1 cellular context compared by ENCODE assay signal in the genomic region with DNA sequence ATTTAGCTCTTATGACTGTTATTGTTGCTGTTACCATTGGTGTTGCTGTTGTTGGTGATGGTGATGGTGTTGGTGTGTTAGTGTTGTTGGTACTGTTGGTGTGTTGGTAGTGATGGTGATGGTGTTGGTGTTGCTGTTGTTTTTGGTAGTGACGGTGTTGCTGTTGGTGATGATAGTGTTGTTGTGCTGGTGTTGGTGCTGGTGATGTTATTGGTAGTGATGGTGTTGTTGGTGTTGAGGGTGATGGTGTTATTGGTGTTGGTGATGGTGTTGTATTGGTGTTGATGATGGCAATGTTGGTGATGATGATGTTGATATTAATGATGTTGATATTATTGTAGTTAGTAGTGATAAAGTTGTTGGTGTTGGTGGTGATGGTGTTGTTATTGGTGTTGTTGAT.
A peak's percentile ranks its signal among the peaks of the same experiment; 100 is the strongest.
TF ChIP-seq lines count a peak whose summit lies in the region.

No MANE protein-coding gene starts in this region.

TF ChIP-seq in HEK293, 187 proteins besides CTCF, POLR2A, EP300 and RAD21 (continued from another document):
- TF ChIP-seq ZBTB20 (tag by site-specific recombination; IDR thresholded peaks at IDR 0.05) (0 out of 2 replicates have a peak, but pooled peaks have one; percentile 31), ZNF140 (tag by site-specific recombination; IDR thresholded peaks at IDR 0.05) (no peak), ZNF23 (tag by site-specific recombination; IDR thresholded peaks at IDR 0.05; ENCODE audit: borderline replicate concordance) (no peak), ZBTB6 (tag by site-specific recombination; IDR thresholded peaks at IDR 0.05) (no peak), ZNF510 (tag by site-specific recombination; IDR thresholded peaks at IDR 0.05; ENCODE audit: insufficient replicate concordance) (no peak), ZNF473 (tag by site-specific recombination; IDR thresholded peaks at IDR 0.05) (no peak), ZNF324 (tag by site-specific recombination; IDR thresholded peaks at IDR 0.05) (no peak), ZNF747 (tag by site-specific recombination; IDR thresholded peaks at IDR 0.05) (no peak), HIC1 (tag by site-specific recombination; IDR thresholded peaks at IDR 0.05) (no peak), HOXA7 (CRISPR knock-in tag; IDR thresholded peaks at IDR 0.05; ENCODE audit: borderline replicate concordance) (no peak), BCL11B (tag by site-specific recombination; IDR thresholded peaks at IDR 0.05; ENCODE audit: low read depth) (no peak), ZNF354C (tag by site-specific recombination; IDR thresholded peaks at IDR 0.05; ENCODE audit: borderline replicate concordance, low read depth) (no peak), ZNF121 (tag by site-specific recombination; IDR thresholded peaks at IDR 0.05) (no peak), ZNF148 (tag by site-specific recombination; IDR thresholded peaks at IDR 0.05; ENCODE audit: borderline replicate concordance) (peak; percentile 63; the same call in 1 of the 2 replicates), ZNF184 (tag by site-specific recombination; IDR thresholded peaks at IDR 0.05) (no peak), ZNF580 (tag by site-specific recombination; IDR thresholded peaks at IDR 0.05) (no peak), ZNF211 (tag by site-specific recombination; IDR thresholded peaks at IDR 0.05; ENCODE audit: low read depth) (no peak), ZNF549 (tag by site-specific recombination; IDR thresholded peaks at IDR 0.05) (no peak), YY2 (tag by site-specific recombination; IDR thresholded peaks at IDR 0.05) (no peak), ZNF175 (tag by site-specific recombination; IDR thresholded peaks at IDR 0.05) (no peak), ZNF521 (tag by site-specific recombination; IDR thresholded peaks at IDR 0.05) (no peak; the same call in 1 of the 2 replicates), ZSCAN23 (tag by site-specific recombination; IDR thresholded peaks at IDR 0.05) (no peak)
- TF ChIP-seq, protein P1, sequence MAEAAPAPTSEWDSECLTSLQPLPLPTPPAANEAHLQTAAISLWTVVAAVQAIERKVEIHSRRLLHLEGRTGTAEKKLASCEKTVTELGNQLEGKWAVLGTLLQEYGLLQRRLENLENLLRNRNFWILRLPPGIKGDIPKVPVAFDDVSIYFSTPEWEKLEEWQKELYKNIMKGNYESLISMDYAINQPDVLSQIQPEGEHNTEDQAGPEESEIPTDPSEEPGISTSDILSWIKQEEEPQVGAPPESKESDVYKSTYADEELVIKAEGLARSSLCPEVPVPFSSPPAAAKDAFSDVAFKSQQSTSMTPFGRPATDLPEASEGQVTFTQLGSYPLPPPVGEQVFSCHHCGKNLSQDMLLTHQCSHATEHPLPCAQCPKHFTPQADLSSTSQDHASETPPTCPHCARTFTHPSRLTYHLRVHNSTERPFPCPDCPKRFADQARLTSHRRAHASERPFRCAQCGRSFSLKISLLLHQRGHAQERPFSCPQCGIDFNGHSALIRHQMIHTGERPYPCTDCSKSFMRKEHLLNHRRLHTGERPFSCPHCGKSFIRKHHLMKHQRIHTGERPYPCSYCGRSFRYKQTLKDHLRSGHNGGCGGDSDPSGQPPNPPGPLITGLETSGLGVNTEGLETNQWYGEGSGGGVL (tag by site-specific recombination; IDR thresholded peaks at IDR 0.05): peak; percentile 19; the same call in 1 of the 2 replicates
- TF ChIP-seq, protein P2, sequence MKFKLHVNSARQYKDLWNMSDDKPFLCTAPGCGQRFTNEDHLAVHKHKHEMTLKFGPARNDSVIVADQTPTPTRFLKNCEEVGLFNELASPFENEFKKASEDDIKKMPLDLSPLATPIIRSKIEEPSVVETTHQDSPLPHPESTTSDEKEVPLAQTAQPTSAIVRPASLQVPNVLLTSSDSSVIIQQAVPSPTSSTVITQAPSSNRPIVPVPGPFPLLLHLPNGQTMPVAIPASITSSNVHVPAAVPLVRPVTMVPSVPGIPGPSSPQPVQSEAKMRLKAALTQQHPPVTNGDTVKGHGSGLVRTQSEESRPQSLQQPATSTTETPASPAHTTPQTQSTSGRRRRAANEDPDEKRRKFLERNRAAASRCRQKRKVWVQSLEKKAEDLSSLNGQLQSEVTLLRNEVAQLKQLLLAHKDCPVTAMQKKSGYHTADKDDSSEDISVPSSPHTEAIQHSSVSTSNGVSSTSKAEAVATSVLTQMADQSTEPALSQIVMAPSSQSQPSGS (tag by site-specific recombination; IDR thresholded peaks at IDR 0.05; ENCODE audit: low read depth): no peak
- TF ChIP-seq, protein P3, sequence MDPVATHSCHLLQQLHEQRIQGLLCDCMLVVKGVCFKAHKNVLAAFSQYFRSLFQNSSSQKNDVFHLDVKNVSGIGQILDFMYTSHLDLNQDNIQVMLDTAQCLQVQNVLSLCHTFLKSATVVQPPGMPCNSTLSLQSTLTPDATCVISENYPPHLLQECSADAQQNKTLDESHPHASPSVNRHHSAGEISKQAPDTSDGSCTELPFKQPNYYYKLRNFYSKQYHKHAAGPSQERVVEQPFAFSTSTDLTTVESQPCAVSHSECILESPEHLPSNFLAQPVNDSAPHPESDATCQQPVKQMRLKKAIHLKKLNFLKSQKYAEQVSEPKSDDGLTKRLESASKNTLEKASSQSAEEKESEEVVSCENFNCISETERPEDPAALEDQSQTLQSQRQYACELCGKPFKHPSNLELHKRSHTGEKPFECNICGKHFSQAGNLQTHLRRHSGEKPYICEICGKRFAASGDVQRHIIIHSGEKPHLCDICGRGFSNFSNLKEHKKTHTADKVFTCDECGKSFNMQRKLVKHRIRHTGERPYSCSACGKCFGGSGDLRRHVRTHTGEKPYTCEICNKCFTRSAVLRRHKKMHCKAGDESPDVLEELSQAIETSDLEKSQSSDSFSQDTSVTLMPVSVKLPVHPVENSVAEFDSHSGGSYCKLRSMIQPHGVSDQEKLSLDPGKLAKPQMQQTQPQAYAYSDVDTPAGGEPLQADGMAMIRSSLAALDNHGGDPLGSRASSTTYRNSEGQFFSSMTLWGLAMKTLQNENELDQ (tag by site-specific recombination; IDR thresholded peaks at IDR 0.05; ENCODE audit: low read depth): no peak
- TF ChIP-seq, protein P4, sequence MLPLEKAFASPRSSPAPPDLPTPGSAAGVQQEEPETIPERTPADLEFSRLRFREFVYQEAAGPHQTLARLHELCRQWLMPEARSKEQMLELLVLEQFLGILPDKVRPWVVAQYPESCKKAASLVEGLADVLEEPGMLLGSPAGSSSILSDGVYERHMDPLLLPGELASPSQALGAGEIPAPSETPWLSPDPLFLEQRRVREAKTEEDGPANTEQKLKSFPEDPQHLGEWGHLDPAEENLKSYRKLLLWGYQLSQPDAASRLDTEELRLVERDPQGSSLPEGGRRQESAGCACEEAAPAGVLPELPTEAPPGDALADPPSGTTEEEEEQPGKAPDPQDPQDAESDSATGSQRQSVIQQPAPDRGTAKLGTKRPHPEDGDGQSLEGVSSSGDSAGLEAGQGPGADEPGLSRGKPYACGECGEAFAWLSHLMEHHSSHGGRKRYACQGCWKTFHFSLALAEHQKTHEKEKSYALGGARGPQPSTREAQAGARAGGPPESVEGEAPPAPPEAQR (tag by site-specific recombination; IDR thresholded peaks at IDR 0.05): no peak
- TF ChIP-seq, protein P5, sequence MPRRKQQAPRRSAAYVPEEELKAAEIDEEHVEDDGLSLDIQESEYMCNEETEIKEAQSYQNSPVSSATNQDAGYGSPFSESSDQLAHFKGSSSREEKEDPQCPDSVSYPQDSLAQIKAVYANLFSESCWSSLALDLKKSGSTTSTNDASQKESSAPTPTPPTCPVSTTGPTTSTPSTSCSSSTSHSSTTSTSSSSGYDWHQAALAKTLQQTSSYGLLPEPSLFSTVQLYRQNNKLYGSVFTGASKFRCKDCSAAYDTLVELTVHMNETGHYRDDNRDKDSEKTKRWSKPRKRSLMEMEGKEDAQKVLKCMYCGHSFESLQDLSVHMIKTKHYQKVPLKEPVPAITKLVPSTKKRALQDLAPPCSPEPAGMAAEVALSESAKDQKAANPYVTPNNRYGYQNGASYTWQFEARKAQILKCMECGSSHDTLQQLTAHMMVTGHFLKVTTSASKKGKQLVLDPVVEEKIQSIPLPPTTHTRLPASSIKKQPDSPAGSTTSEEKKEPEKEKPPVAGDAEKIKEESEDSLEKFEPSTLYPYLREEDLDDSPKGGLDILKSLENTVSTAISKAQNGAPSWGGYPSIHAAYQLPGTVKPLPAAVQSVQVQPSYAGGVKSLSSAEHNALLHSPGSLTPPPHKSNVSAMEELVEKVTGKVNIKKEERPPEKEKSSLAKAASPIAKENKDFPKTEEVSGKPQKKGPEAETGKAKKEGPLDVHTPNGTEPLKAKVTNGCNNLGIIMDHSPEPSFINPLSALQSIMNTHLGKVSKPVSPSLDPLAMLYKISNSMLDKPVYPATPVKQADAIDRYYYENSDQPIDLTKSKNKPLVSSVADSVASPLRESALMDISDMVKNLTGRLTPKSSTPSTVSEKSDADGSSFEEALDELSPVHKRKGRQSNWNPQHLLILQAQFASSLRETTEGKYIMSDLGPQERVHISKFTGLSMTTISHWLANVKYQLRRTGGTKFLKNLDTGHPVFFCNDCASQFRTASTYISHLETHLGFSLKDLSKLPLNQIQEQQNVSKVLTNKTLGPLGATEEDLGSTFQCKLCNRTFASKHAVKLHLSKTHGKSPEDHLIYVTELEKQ (tag by site-specific recombination; IDR thresholded peaks at IDR 0.05; ENCODE audit: borderline replicate concordance): no peak
- TF ChIP-seq, protein P6, sequence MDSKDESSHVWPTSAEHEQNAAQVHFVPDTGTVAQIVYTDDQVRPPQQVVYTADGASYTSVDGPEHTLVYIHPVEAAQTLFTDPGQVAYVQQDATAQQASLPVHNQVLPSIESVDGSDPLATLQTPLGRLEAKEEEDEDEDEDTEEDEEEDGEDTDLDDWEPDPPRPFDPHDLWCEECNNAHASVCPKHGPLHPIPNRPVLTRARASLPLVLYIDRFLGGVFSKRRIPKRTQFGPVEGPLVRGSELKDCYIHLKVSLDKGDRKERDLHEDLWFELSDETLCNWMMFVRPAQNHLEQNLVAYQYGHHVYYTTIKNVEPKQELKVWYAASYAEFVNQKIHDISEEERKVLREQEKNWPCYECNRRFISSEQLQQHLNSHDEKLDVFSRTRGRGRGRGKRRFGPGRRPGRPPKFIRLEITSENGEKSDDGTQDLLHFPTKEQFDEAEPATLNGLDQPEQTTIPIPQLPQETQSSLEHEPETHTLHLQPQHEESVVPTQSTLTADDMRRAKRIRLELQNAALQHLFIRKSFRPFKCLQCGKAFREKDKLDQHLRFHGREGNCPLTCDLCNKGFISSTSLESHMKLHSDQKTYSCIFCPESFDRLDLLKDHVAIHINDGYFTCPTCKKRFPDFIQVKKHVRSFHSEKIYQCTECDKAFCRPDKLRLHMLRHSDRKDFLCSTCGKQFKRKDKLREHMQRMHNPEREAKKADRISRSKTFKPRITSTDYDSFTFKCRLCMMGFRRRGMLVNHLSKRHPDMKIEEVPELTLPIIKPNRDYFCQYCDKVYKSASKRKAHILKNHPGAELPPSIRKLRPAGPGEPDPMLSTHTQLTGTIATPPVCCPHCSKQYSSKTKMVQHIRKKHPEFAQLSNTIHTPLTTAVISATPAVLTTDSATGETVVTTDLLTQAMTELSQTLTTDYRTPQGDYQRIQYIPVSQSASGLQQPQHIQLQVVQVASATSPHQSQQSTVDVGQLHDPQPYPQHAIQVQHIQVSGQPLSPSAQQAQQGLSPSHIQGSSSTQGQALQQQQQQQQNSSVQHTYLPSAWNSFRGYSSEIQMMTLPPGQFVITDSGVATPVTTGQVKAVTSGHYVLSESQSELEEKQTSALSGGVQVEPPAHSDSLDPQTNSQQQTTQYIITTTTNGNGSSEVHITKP (tag by site-specific recombination; IDR thresholded peaks at IDR 0.05): no peak
- TF ChIP-seq, protein P7, sequence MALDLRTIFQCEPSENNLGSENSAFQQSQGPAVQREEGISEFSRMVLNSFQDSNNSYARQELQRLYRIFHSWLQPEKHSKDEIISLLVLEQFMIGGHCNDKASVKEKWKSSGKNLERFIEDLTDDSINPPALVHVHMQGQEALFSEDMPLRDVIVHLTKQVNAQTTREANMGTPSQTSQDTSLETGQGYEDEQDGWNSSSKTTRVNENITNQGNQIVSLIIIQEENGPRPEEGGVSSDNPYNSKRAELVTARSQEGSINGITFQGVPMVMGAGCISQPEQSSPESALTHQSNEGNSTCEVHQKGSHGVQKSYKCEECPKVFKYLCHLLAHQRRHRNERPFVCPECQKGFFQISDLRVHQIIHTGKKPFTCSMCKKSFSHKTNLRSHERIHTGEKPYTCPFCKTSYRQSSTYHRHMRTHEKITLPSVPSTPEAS (tag by site-specific recombination; IDR thresholded peaks at IDR 0.05): no peak
